16 cellular contexts compared by ENCODE assay signal in the genomic region with DNA sequence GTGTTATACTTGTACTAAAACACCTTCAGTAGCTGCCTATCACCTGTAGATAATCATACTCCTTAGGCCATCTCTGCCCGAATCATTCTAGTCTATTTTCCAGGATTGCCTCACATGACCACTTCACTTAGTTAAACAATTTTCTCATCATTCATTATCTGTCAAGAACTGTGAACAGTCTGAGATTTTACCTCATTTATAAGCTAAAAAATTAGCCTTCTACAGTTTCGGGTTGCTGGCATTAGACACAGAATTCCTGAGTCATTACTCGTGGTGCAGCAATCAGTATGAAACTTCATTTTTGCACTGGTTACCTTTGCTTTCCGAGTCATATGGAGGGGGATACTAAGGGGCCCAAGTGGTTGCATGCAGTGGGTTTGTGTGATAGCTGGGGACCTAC. TPM values are rescaled to one million over a fixed set of nuclear protein-coding genes. Genes with fewer than 3 reads are reported as not detected.
A peak's percentile ranks its signal among the peaks of the same experiment; 100 is the strongest.
DNase-seq lines count a peak whose midpoint lies in the region; ATAC-seq and TF ChIP-seq lines count a peak whose summit lies in the region.
"Had no signal": no experiment of that assay in that cellular context is flagged by ENCODE, and none has a peak within 500 bp of the region (broad histone marks: within the 10 kb centered on the region; RNA-seq: fewer than 3 reads in every experiment).

No MANE protein-coding gene starts in this region.

- intact Hi-C loops in sciatic nerve (cut with DNase I), result no loop called here

- ATAC-seq in HG03095 (IDR thresholded peaks at IDR 0.05; ENCODE audit: unreplicated experiment) (no peak), sciatic nerve (no peak)
- ATAC-seq: activated T-cell treated with anti-CD3 and anti-CD28 coated beads, Interleukin-2, amount 50 U/mL, for 72 hours; stimulated activated memory B cell treated with anti-CD40 and anti-IgM and Interleukin-4, amounts not matched to agents 10 μg/mL and 1 μg/mL and 100 μg/mL, for 72 hours had no signal

- DNase-seq in AG20443 (ENCODE audit: low spot score), result peak; percentile 46
- peak; percentile 85 for DNase-seq in NCI-H226
- peak; percentile 65 for DNase-seq in choroid plexus epithelial cell (ENCODE audit: low read depth)
- peak; percentile 59 for DNase-seq in kidney tubule cell (ENCODE audit: low spot score)
- DNase-seq in HK-2 (ENCODE audit: unreplicated experiment), result no peak
- no peak for DNase-seq in stimulated activated naive CD4-positive, alpha-beta T cell treated with Interleukin-2 at 50 U/mL for 16 hours (lab: John Stamatoyannopoulos, UW)
- no peak for DNase-seq in sciatic nerve (ENCODE audit: low spot score)
- DNase-seq: activated CD4-positive, alpha-beta T cell treated with anti-CD3 and anti-CD28 coated beads for 4 hours; activated T-cell treated with anti-CD3 and anti-CD28 coated beads, Interleukin-2, amount 50 U/mL, for 72 hours; AML-193; OCI-M1; stimulated activated CD4-positive, alpha-beta T cell treated with anti-CD3 and anti-CD28 coated beads, Interleukin-4, amount 100 ng/mL, for 1 hour had no signal

- TF ChIP-seq CTCF in choroid plexus epithelial cell (conservative IDR thresholded peaks at IDR 0.05; ENCODE audit: low read depth, low read length), result no peak

- no peak overlapping the region for H3K4me3 ChIP-seq in choroid plexus epithelial cell (ENCODE audit: low read depth, low read length)
- H3K4me3 ChIP-seq: prostate gland had no signal

RNA-seq across cellular contexts. Expression of a gene that starts 57.6 kb away (rescaled TPM):
- total RNA-seq in sciatic nerve, result 0.22 TPM
- total RNA-seq: activated T-cell treated with anti-CD3 and anti-CD28 coated beads, Interleukin-2, amount 50 U/mL, for 72 hours; T-helper 1 cell treated with Interleukin-12 subunit alpha and Interleukin-12 subunit beta and Interleukin-4 antibody, amounts not matched to agents 30 ng/mL and 1 ng/mL, for 36 hours had no signal

Comparison
In these comparisons a context has a peak if more than half of its experiments do, and no peak if none do; other contexts are left out.
1. DNase-seq: peak in AG20443 (single experiment), NCI-H226 (single experiment), choroid plexus epithelial cell (single experiment) and kidney tubule cell (single experiment); none in HK-2 (single experiment), stimulated activated naive CD4-positive, alpha-beta T cell treated with Interleukin-2 at 50 U/mL for 16 hours (single experiment) and sciatic nerve (single experiment).